In the genomic region with DNA sequence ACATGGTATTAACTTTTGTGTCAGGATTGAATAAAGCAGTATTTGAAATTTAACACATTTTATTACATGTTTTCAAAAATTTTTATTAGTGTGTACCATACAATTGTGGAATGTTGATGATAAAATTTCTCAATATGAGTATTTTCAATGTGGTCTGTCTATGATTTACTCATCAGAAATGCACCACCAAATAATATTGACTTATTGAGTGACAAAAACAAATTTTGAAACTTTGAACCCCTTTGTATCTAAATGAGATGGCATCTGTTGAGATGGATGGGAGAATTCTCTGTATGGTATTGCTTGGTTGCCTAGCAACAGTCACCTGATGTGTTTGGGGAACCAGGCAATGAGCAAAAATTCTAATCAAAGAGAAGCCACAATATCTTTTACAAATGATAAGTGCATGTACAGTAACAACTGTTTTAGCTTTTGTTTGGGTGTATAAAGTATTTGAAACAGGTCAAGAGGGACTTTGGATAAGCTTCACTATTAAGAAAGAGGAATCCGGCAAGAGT, we compare ENCODE assay signal across 1 cellular context.
TF ChIP-seq lines count a peak whose summit lies in the region.

No MANE protein-coding gene starts in this region.

TF ChIP-seq in H1, 55 proteins besides CTCF, POLR2A, EP300 and RAD21 (continued from another document):
- TF ChIP-seq BRCA1 (IDR thresholded peaks at IDR 0.05; ENCODE audit: low read depth, low read length) = no peak
- no peak for TF ChIP-seq SAP30 (IDR thresholded peaks at IDR 0.05; ENCODE audit: insufficient read depth, insufficient replicate concordance, low read length)
